Comparison of ENCODE assay signal across 23 cellular contexts in genomic region chr1:59276317-59276914, GRCh38. TPM values are rescaled to one million over a fixed set of nuclear protein-coding genes. Genes with fewer than 3 reads are reported as not detected.
DNase-seq lines count a peak whose midpoint lies in the region; ATAC-seq, FAIRE-seq and TF ChIP-seq lines count a peak whose summit lies in the region.
"Had no signal": no experiment of that assay in that cellular context is flagged by ENCODE, and none has a peak within 500 bp of the region (broad histone marks: within the 10 kb centered on the region; RNA-seq: fewer than 3 reads in every experiment).

No MANE protein-coding gene starts in this region.

- H4K20me1 ChIP-seq in PC-3 (ENCODE audit: low read length) (no peaks in the 10 kb centered on the region), mammary epithelial cell (ENCODE audit: insufficient read depth, low read length) (no peaks in the 10 kb centered on the region)

- H3K4me1 ChIP-seq in PC-3 (ENCODE audit: insufficient read depth, low read length) (peaks cover 6% of the 10 kb centered on the region; the same call in 1 of the 2 replicates), mammary epithelial cell (ENCODE audit: insufficient read depth, low read length) (peaks cover 23% of the 10 kb centered on the region)
- H3K4me1 ChIP-seq: A549, Peyer's patch had no signal

- dilution Hi-C loops in mammary epithelial cell (cut with HindIII; ENCODE audit: low sequenced_read_pairs), result no loop called here

- H3K36me3 ChIP-seq in PC-3 (ENCODE audit: low read depth, low read length), result no peaks in the 10 kb centered on the region
- no peaks in the 10 kb centered on the region for H3K36me3 ChIP-seq in mammary epithelial cell (ENCODE audit: insufficient read depth, low read length)
- H3K36me3 ChIP-seq: Peyer's patch, SJSA1 had no signal

- TF ChIP-seq CTCF in PC-3 (conservative IDR thresholded peaks at IDR 0.05; ENCODE audit: low read depth, low read length) (no peak), epithelial cell of esophagus (IDR thresholded peaks at IDR 0.05; ENCODE audit: insufficient read depth, low read depth, low read length, missing control alignments) (no peak), nephron (IDR thresholded peaks at IDR 0.05; ENCODE audit: unreplicated experiment in 3 of 3) (no peak), mammary epithelial cell (conservative IDR thresholded peaks at IDR 0.05 in 1 of 2, IDR thresholded peaks at IDR 0.05 in 1 of 2; ENCODE audit: extremely low read depth in 1 of 2, insufficient read depth in 1 of 2, low read depth in 1 of 2, low read length in 2 of 2) (no peak)

- H3K27me3 ChIP-seq in PC-3 (ENCODE audit: low read length) (no peaks in the 10 kb centered on the region), mammary epithelial cell (ENCODE audit: insufficient read depth, low read length) (no peaks in the 10 kb centered on the region)
- H3K27me3 ChIP-seq: Peyer's patch, SJSA1 had no signal

- WGBS in mammary epithelial cell (ENCODE audit: low coverage, missing lambda C conversion rate), result 59% methylated on average over 6 of the region's 6 CpGs

- peak overlapping the region; percentile 26 to 71 (median 52) for H3K27ac Mint-ChIP-seq in nephron
- H3K27ac Mint-ChIP-seq: B cell had no signal

- peak; percentile 38 for FAIRE-seq in GM12891 (lab: Jason Lieb, UNC)
- FAIRE-seq: A549, H54 had no signal

- H3K4me2 ChIP-seq in PC-3 (ENCODE audit: low read length), result no peak overlapping the region
- H3K4me2 ChIP-seq in mammary epithelial cell (ENCODE audit: insufficient read depth, low read depth, low read length), result no peak overlapping the region
- H3K4me2 ChIP-seq: A549 had no signal

- H3K4me3 ChIP-seq in PC-3 (ENCODE audit: low read length), result no peak overlapping the region
- no peak overlapping the region for H3K4me3 ChIP-seq in epithelial cell of esophagus (ENCODE audit: low read length)
- H3K4me3 ChIP-seq in mammary epithelial cell (replicated peaks in 1 of 3; ENCODE audit: insufficient read depth in 1 of 3, low read depth in 2 of 3, low read length in 3 of 3), result no peak overlapping the region
- H3K4me3 ChIP-seq: A549, Peyer's patch, SJSA1 had no signal

- ATAC-seq in PC-3 (peak; percentile 20; the same call in 1 of the 2 replicates), HG03045 (IDR thresholded peaks at IDR 0.05; ENCODE audit: unreplicated experiment) (no peak)
- ATAC-seq: A549 had no signal

- in situ Hi-C loops in mammary epithelial cell (cut with MboI; ENCODE audit: low sequenced_read_pairs in 2 of 2), result no loop called here

- H2AFZ ChIP-seq in PC-3 (ENCODE audit: low read length), result no peak overlapping the region
- no peak overlapping the region for H2AFZ ChIP-seq in mammary epithelial cell (ENCODE audit: low read depth, low read length)

- no peaks in the 10 kb centered on the region for H3K27me3 Mint-ChIP-seq in nephron (ENCODE audit: low read depth)
- H3K27me3 Mint-ChIP-seq: B cell had no signal

- no peak overlapping the region for H3K4me3 Mint-ChIP-seq in nephron
- H3K4me3 Mint-ChIP-seq: B cell had no signal

- H3K27ac ChIP-seq in PC-3 (ENCODE audit: low read length) (no peak overlapping the region), mammary epithelial cell (ENCODE audit: insufficient read depth, low read depth, low read length) (no peak overlapping the region)
- H3K27ac ChIP-seq: A549, HL-60, Peyer's patch, SJSA1 had no signal

- no peak for DNase-seq in GM12891 (ENCODE audit: insufficient read length, low spot score)
- DNase-seq in PC-3, result peak; percentile 36
- peak; percentile 51 for DNase-seq in epithelial cell of esophagus (ENCODE audit: low read depth)
- no peak for DNase-seq in activated naive CD4-positive, alpha-beta T cell (lab: John Stamatoyannopoulos, UW)
- DNase-seq in mammary epithelial cell, result no peak
- no peak for DNase-seq in HK-2 (ENCODE audit: unreplicated experiment)
- DNase-seq: EL, GF-D8, KBM-7, NCI-H1092 treated with DMSO at 0.1 percent for 48 hours, NCI-H146, NCI-H2029, NCI-H345, NCI-H524, NCI-H774, Peyer's patch had no signal

- TF ChIP-seq POLR2A in GM12891 (IDR thresholded peaks at IDR 0.05; ENCODE audit: low read depth, low read length), result no peak

- peaks cover 5% of the 10 kb centered on the region for H3K9me3 Mint-ChIP-seq in nephron

- no peaks in the 10 kb centered on the region for H3F3A ChIP-seq in PC-3 (ENCODE audit: low read length, unreplicated experiment)

- H3K4me1 Mint-ChIP-seq in nephron, result peaks cover 13% of the 10 kb centered on the region

- POLR2A ChIA-PET in PC-3 (lab: Charles Lee; ENCODE audit: unreplicated experiment), result no interaction called here

- no TSS peak for BruUV-seq in PC-3 (replicated peaks; lab: Mats Ljungman, UMichigan)
- no TSS peak for BruUV-seq in mammary epithelial cell (replicated peaks; lab: Mats Ljungman, UMichigan)

- H3K9me2 ChIP-seq in PC-3 (replicated peaks; ENCODE audit: low read length), result no peaks in the 10 kb centered on the region

- H3K9me3 ChIP-seq in PC-3 (ENCODE audit: low read length) (no peaks in the 10 kb centered on the region), mammary epithelial cell (replicated peaks; ENCODE audit: insufficient read depth, low read length) (no peaks in the 10 kb centered on the region)
- H3K9me3 ChIP-seq: A549, Peyer's patch, SJSA1 had no signal

- no peak overlapping the region for H3K9ac ChIP-seq in PC-3 (ENCODE audit: low read length)
- H3K9ac ChIP-seq in mammary epithelial cell (ENCODE audit: insufficient read depth, low read length), result no peak overlapping the region

- intact Hi-C loops in PC-3 (cut with micrococcal nuclease), result no loop called here
- intact Hi-C loops in mammary epithelial cell (cut with micrococcal nuclease), result no loop called here

- CTCF ChIA-PET in PC-3 (lab: Charles Lee), result no interaction called here
- CTCF ChIA-PET in mammary epithelial cell (lab: Charles Lee; ENCODE audit: low non-redundant PET), result interaction anchor here (0.7 kb wide), 1 partner anchor 483 kb away, joined by 3 read pairs; no protein-coding TSS in a partner anchor

- no peaks in the 10 kb centered on the region for H3K36me3 Mint-ChIP-seq in nephron (ENCODE audit: low read depth)

- no peaks in the 10 kb centered on the region for H3K79me2 ChIP-seq in PC-3 (ENCODE audit: low read length)
- no peaks in the 10 kb centered on the region for H3K79me2 ChIP-seq in mammary epithelial cell (ENCODE audit: insufficient read depth, low read length)

TF ChIP-seq in GM12891, 5 proteins besides CTCF, POLR2A, EP300 and RAD21:
- no peak for TF ChIP-seq TAF1 (IDR thresholded peaks at IDR 0.05; ENCODE audit: low read depth, low read length)
- no peak for TF ChIP-seq SPI1 (IDR thresholded peaks at IDR 0.05; ENCODE audit: low read depth, low read length)
- no peak for TF ChIP-seq PAX5 (IDR thresholded peaks at IDR 0.05; ENCODE audit: insufficient read depth, low read length, severe bottlenecking)
- no peak for TF ChIP-seq POLR2AphosphoS5 (IDR thresholded peaks at IDR 0.05; ENCODE audit: low read depth, low read length)
- no peak for TF ChIP-seq POU2F2 (IDR thresholded peaks at IDR 0.05; ENCODE audit: low read depth, low read length)

RNA-seq across cellular contexts. Expression of gene FGGY, which starts 20.5 kb away (rescaled TPM):
- polyA plus RNA-seq in GM12891 (2012; ENCODE audit: low read depth, missing spikeins), result 9.6 TPM
- total RNA-seq in PC-3 (2014; rRNA removed) (7.4 and 10.1 TPM in 2 replicates), mammary epithelial cell (10 to 100 TPM; 10.3 to 14.7 TPM)
- 8.0 TPM for polyA plus RNA-seq in mammary epithelial cell
- polyA minus RNA-seq in mammary epithelial cell, result 22.5 TPM

Comparison
In these comparisons a context has a peak if more than half of its experiments do, and no peak if none do; other contexts are left out.
1. DNase-seq: peak in PC-3 (single experiment) and epithelial cell of esophagus (single experiment); none in GM12891 (single experiment), activated naive CD4-positive, alpha-beta T cell (0 of 4), mammary epithelial cell (single experiment) and HK-2 (single experiment).